Comparison of ENCODE assay signal across 8 cellular contexts in the genomic region with DNA sequence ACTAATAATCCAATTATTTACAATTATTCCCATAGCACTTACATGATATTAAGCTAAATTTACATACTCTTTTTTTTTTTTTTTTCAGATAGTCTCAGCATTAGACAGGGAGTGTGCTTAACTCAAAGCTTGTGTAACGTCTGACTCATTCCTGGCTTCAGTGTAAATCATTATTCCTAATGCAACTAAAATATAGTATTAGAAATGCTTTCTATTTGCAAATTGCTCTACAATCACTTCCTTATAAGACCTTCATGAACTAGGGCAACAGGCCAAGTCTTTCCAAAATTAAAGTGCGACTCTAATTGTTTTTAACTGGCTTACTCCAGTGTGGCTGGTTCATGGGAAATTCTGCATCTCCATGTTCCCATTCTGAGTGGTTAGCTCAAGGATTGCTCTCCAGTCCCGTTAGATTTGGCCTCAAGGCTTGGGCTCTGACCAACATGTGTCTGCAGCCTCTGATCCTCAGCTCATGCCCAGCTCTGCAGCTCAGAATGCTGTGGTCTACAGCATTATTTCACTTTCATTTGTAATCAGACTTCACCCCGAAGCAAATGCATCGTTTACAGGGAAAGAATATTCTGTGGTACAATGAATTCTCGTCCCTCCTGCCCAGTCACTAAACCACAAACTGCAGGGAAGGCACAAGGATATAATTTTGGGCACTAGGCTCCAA.
A peak's percentile ranks its signal among the peaks of the same experiment; 100 is the strongest.
DNase-seq lines count a peak whose midpoint lies in the region; ATAC-seq, FAIRE-seq and TF ChIP-seq lines count a peak whose summit lies in the region.

No MANE protein-coding gene starts in this region.

- in situ Hi-C loops in KBM-7 (cut with MboI; ENCODE audit: low pct_unique_long_range_greater_than_20kb, low sequenced_read_pairs), result no loop called here

- no peak for FAIRE-seq in RCC 7860 (lab: Jason Lieb, UNC)

- DNase-seq in AG08396 (ENCODE audit: low spot score), result peak; percentile 57
- DNase-seq in GM20000 (ENCODE audit: low spot score), result peak; percentile 39
- peak; percentile 94 for DNase-seq in fibroblast of mammary gland (ENCODE audit: low read depth)
- DNase-seq in RCC 7860 (ENCODE audit: low spot score), result no peak
- DNase-seq in KBM-7, result no peak
- no peak for DNase-seq in activated CD4-positive, alpha-beta T cell treated with anti-CD3 and anti-CD28 coated beads, Interleukin-2, amount 50 U/mL, for 48 hours
- DNase-seq in NCI-H446 treated with DMSO at 0.1 percent for 48 hours (lab: John Stamatoyannopoulos, UW), result no peak

- H3K4me3 ChIP-seq in fibroblast of mammary gland (ENCODE audit: control insufficient read depth, low read depth, low read length), result peak overlapping the region; percentile 37

- ATAC-seq in HG03565 (IDR thresholded peaks at IDR 0.05; ENCODE audit: unreplicated experiment), result peak; percentile 56

- TF ChIP-seq CTCF in GM20000 (IDR thresholded peaks at IDR 0.05; ENCODE audit: extremely low read depth, missing control alignments) (no peak), fibroblast of mammary gland (conservative IDR thresholded peaks at IDR 0.05; ENCODE audit: control insufficient read depth, insufficient read depth, low read depth, low read length) (no peak)

Comparison
In these comparisons a context has a peak if more than half of its experiments do, and no peak if none do; other contexts are left out.
1. DNase-seq: peak in AG08396 (single experiment), GM20000 (single experiment) and fibroblast of mammary gland (single experiment); none in RCC 7860 (single experiment), KBM-7 (single experiment), activated CD4-positive, alpha-beta T cell treated with anti-CD3 and anti-CD28 coated beads, Interleukin-2, amount 50 U/mL, for 48 hours (0 of 2) and NCI-H446 treated with DMSO at 0.1 percent for 48 hours (single experiment).